In genomic region chr18:74252032-74252380, GRCh38 we compare ENCODE assay signal across 9 cellular contexts. TPM values are rescaled to one million over a fixed set of nuclear protein-coding genes. Genes with fewer than 3 reads are reported as not detected.
DNase-seq lines count a peak whose midpoint lies in the region; ATAC-seq and TF ChIP-seq lines count a peak whose summit lies in the region.
"Had no signal": no experiment of that assay in that cellular context is flagged by ENCODE, and none has a peak within 500 bp of the region (broad histone marks: within the 10 kb centered on the region; RNA-seq: fewer than 3 reads in every experiment).

No MANE protein-coding gene starts in this region.

- 93 to 94% methylated on average over 3 to 4 of the region's 4 CpGs for WGBS in gastroesophageal sphincter (ENCODE audit: low coverage in 1 of 2), 2 donors

- TF ChIP-seq EP300 in gastroesophageal sphincter (IDR thresholded peaks at IDR 0.05) = no peak

- DNase-seq in activated CD4-positive, alpha-beta memory T cell treated with anti-CD3 and anti-CD28 coated beads for 36 hours = peak; percentile 51
- no peak for DNase-seq in activated CD4-positive, alpha-beta memory T cell treated with anti-CD3 and anti-CD28 coated beads, Interleukin-2, amount 10 ng/mL, durations not matched to agents 7 days and 5 days
- DNase-seq in RPMI7951 (ENCODE audit: low read depth) = peak; percentile 13
- peak; percentile 5 to 26 for DNase-seq in stimulated activated CD8-positive, alpha-beta memory T cell treated with anti-CD3 and anti-CD28 coated beads, Interleukin-2, amount 100 ng/mL, for 48 hours (ENCODE audit: low read depth in 2 of 2)
- DNase-seq in DMS79 treated with DMSO at 0.1 percent for 48 hours (lab: John Stamatoyannopoulos, UW) = no peak
- no peak for DNase-seq in G401 (ENCODE audit: low spot score)
- DNase-seq: NCI-H524 had no signal

- in situ Hi-C loops in G401 (cut with HindIII; ENCODE audit: low sequenced_read_pairs) = no loop called here

- H3K9me3 Mint-ChIP-seq in activated CD4-positive, alpha-beta memory T cell treated with anti-CD3 and anti-CD28 coated beads for 36 hours = no peaks in the 10 kb centered on the region
- H3K9me3 Mint-ChIP-seq in activated CD4-positive, alpha-beta memory T cell treated with anti-CD3 and anti-CD28 coated beads, Interleukin-2, amount 10 ng/mL, durations not matched to agents 7 days and 5 days = no peaks in the 10 kb centered on the region

- intact Hi-C loops in activated CD4-positive, alpha-beta memory T cell treated with anti-CD3 and anti-CD28 coated beads for 36 hours (cut with micrococcal nuclease) = no loop called here

- H3K4me1 ChIP-seq in gastroesophageal sphincter = peaks cover 0 to 24% (median 4%) of the 10 kb centered on the region in 3 donors

- CTCF ChIA-PET in activated CD4-positive, alpha-beta memory T cell treated with anti-CD3 and anti-CD28 coated beads for 36 hours (lab: Charles Lee) = no interaction called here
- CTCF ChIA-PET in activated CD4-positive, alpha-beta memory T cell treated with anti-CD3 and anti-CD28 coated beads, Interleukin-2, amount 10 ng/mL, durations not matched to agents 7 days and 5 days (lab: Charles Lee) = interaction anchor here (0.6 kb wide), 1 partner anchor 21 kb away, joined by 3 read pairs; no protein-coding TSS in a partner anchor

- no peak overlapping the region for H3K27ac Mint-ChIP-seq in activated CD4-positive, alpha-beta memory T cell treated with anti-CD3 and anti-CD28 coated beads for 36 hours
- H3K27ac Mint-ChIP-seq in activated CD4-positive, alpha-beta memory T cell treated with anti-CD3 and anti-CD28 coated beads, Interleukin-2, amount 10 ng/mL, durations not matched to agents 7 days and 5 days = no peak overlapping the region

- H3K27ac ChIP-seq in gastroesophageal sphincter = peak overlapping the region in 1 of 4 donors; percentile 10

- no peak for TF ChIP-seq CTCF in gastroesophageal sphincter (IDR thresholded peaks at IDR 0.05)

- peaks cover 0 to 43% of the 10 kb centered on the region in 2 donors for H3K36me3 ChIP-seq in gastroesophageal sphincter

- H3K4me3 ChIP-seq in gastroesophageal sphincter = no peak overlapping the region

- peaks cover 16% of the 10 kb centered on the region for H3K36me3 Mint-ChIP-seq in activated CD4-positive, alpha-beta memory T cell treated with anti-CD3 and anti-CD28 coated beads for 36 hours
- no peaks in the 10 kb centered on the region for H3K36me3 Mint-ChIP-seq in activated CD4-positive, alpha-beta memory T cell treated with anti-CD3 and anti-CD28 coated beads, Interleukin-2, amount 10 ng/mL, durations not matched to agents 7 days and 5 days (ENCODE audit: low read depth)

- ATAC-seq in gastroesophageal sphincter (peak; percentile 40), GM21447 (IDR thresholded peaks at IDR 0.05; ENCODE audit: unreplicated experiment) (no peak)

- H3K27me3 ChIP-seq in gastroesophageal sphincter = no peaks in the 10 kb centered on the region

- H3K4me3 Mint-ChIP-seq in activated CD4-positive, alpha-beta memory T cell treated with anti-CD3 and anti-CD28 coated beads for 36 hours = no peak overlapping the region
- no peak overlapping the region for H3K4me3 Mint-ChIP-seq in activated CD4-positive, alpha-beta memory T cell treated with anti-CD3 and anti-CD28 coated beads, Interleukin-2, amount 10 ng/mL, durations not matched to agents 7 days and 5 days

- POLR2A ChIA-PET in activated CD4-positive, alpha-beta memory T cell treated with anti-CD3 and anti-CD28 coated beads for 36 hours (lab: Charles Lee) = no interaction called here
- POLR2A ChIA-PET in activated CD4-positive, alpha-beta memory T cell treated with anti-CD3 and anti-CD28 coated beads, Interleukin-2, amount 10 ng/mL, durations not matched to agents 7 days and 5 days (lab: Charles Lee) = no interaction called here

- H3K4me1 Mint-ChIP-seq in activated CD4-positive, alpha-beta memory T cell treated with anti-CD3 and anti-CD28 coated beads for 36 hours (ENCODE audit: low read depth) = peaks cover 25% of the 10 kb centered on the region
- H3K4me1 Mint-ChIP-seq in activated CD4-positive, alpha-beta memory T cell treated with anti-CD3 and anti-CD28 coated beads, Interleukin-2, amount 10 ng/mL, durations not matched to agents 7 days and 5 days = peaks cover 16% of the 10 kb centered on the region

- no peak for TF ChIP-seq POLR2A in gastroesophageal sphincter (IDR thresholded peaks at IDR 0.05)

- no peaks in the 10 kb centered on the region for H3K27me3 Mint-ChIP-seq in activated CD4-positive, alpha-beta memory T cell treated with anti-CD3 and anti-CD28 coated beads for 36 hours
- no peaks in the 10 kb centered on the region for H3K27me3 Mint-ChIP-seq in activated CD4-positive, alpha-beta memory T cell treated with anti-CD3 and anti-CD28 coated beads, Interleukin-2, amount 10 ng/mL, durations not matched to agents 7 days and 5 days

- no peaks in the 10 kb centered on the region for H3K9me3 ChIP-seq in gastroesophageal sphincter

RNA-seq across cellular contexts. Expression of gene CYB5A, which starts 39.8 kb away (rescaled TPM):
- 10 to 100 TPM; 64.4 to 65.2 TPM for total RNA-seq in activated CD4-positive, alpha-beta memory T cell treated with anti-CD3 and anti-CD28 coated beads for 36 hours
- total RNA-seq in activated CD4-positive, alpha-beta memory T cell treated with anti-CD3 and anti-CD28 coated beads, Interleukin-2, amount 10 ng/mL, durations not matched to agents 7 days and 5 days = 10 to 100 TPM; 20.4 to 21.9 TPM
- 128 and 131 TPM in 2 replicates for total RNA-seq in RPMI7951 (2014; rRNA removed; shearing (Covaris generic))
- 100 to 1,000 TPM in 1 of 4 donors, 10 to 100 TPM in 3; 53.8 to 118 (median 75.2) TPM for total RNA-seq in gastroesophageal sphincter
- total RNA-seq in G401 (2014; rRNA removed; shearing (Covaris generic)) = not detected in 2 replicates

Comparison
In these comparisons a context has a peak if more than half of its experiments do, and no peak if none do; other contexts are left out.
1. DNase-seq: peak in activated CD4-positive, alpha-beta memory T cell treated with anti-CD3 and anti-CD28 coated beads for 36 hours (single experiment), RPMI7951 (single experiment) and stimulated activated CD8-positive, alpha-beta memory T cell treated with anti-CD3 and anti-CD28 coated beads, Interleukin-2, amount 100 ng/mL, for 48 hours (2 of 2); none in activated CD4-positive, alpha-beta memory T cell treated with anti-CD3 and anti-CD28 coated beads, Interleukin-2, amount 10 ng/mL, durations not matched to agents 7 days and 5 days (single experiment), DMS79 treated with DMSO at 0.1 percent for 48 hours (single experiment) and G401 (single experiment).
2. RNA of gene CYB5A, which starts 39.8 kb away (total RNA-seq): 128 to 131 TPM in RPMI7951, 53.8 to 118 TPM in gastroesophageal sphincter, 64.4 to 65.2 TPM in activated CD4-positive, alpha-beta memory T cell treated with anti-CD3 and anti-CD28 coated beads for 36 hours and 20.4 to 21.9 TPM in activated CD4-positive, alpha-beta memory T cell treated with anti-CD3 and anti-CD28 coated beads, Interleukin-2, amount 10 ng/mL, durations not matched to agents 7 days and 5 days; not detected in G401; every median in the first group is over 10 times any median in the second.